Comparison of ENCODE assay signal across 2 cellular contexts in the genomic region with DNA sequence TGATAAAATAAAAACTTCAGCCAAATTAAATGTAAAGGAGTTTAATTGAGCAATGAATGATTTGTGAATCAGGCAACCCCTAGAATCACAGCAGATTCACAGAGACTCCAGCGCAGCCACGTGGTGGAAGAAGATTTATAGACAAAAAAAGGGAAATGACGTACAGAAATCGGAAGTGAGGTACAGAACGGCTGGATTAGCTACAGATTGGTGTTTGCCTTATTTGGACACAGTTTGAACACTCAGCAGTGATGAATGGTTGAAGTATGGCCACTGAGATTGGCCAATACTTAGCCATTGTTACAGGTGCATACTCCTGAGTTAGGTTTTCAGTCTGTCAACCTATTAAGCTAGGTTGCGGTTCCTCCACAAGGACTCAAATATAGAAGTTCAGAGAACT. TPM values are rescaled to one million over a fixed set of nuclear protein-coding genes. Genes with fewer than 3 reads are reported as not detected.
"Had no signal": no experiment of that assay in that cellular context is flagged by ENCODE, and none has a peak within 500 bp of the region (broad histone marks: within the 10 kb centered on the region; RNA-seq: fewer than 3 reads in every experiment).

No MANE protein-coding gene starts in this region.

RNA-seq across cellular contexts. Expression of a gene that starts 36.3 kb away (rescaled TPM):
- total RNA-seq: HepG2 had no signal
- polyA plus RNA-seq: HepG2, IgD-negative memory B cell had no signal

RNA-seq across cellular contexts. Expression of a gene that starts 51.0 kb away (rescaled TPM):
- polyA plus RNA-seq: IgD-negative memory B cell had no signal
